Comparison of ENCODE assay signal across 18 cellular contexts in the genomic region with DNA sequence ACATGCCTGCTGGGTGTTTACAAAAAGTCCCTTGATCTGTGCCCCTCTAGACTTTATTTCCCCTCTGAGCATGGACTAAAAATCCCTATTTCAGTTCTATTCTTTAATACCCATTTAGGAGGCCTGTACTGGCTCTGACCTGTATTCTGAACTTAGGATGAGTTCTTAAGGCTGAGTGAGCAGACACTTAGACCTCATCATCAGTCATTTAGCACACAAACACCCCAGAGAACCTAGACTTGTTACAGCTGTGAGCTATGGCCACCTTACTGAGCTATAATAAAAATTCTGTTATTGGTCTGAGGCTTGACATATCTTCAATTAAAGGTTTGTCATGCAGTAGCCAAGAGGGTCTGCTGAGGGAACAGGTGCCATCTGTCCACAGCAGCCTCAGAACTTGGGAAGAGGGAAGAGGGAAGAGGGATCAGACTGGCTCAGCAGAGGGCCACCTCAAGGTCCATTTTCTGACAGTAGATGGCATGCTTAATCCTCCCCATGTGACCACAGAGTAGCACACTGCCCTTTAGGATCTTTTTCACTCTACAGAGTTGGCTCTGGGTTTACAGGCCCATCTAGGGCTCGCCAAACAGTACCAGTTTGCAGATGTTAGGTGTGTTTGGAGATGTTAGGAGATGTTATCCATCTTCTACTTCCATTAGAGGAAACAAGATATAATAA. TPM values are rescaled to one million over a fixed set of nuclear protein-coding genes. Genes with fewer than 3 reads are reported as not detected.
A peak's percentile ranks its signal among the peaks of the same experiment; 100 is the strongest.
DNase-seq lines count a peak whose midpoint lies in the region; ATAC-seq and TF ChIP-seq lines count a peak whose summit lies in the region.
"Had no signal": no experiment of that assay in that cellular context is flagged by ENCODE, and none has a peak within 500 bp of the region (broad histone marks: within the 10 kb centered on the region; RNA-seq: fewer than 3 reads in every experiment).

No MANE protein-coding gene starts in this region.

- H3K4me3 Mint-ChIP-seq in WTC11 (no peak overlapping the region), memory B cell (no peak overlapping the region)
- H3K4me3 Mint-ChIP-seq: H9 had no signal

- H3K9me3 Mint-ChIP-seq in WTC11 (no peaks in the 10 kb centered on the region), memory B cell (no peaks in the 10 kb centered on the region)
- H3K9me3 Mint-ChIP-seq: H9 had no signal

- H3K27ac Mint-ChIP-seq in WTC11: no peak overlapping the region
- H3K27ac Mint-ChIP-seq in memory B cell: peak overlapping the region; percentile 52
- H3K27ac Mint-ChIP-seq: H9 had no signal

- H3K9me3 ChIP-seq in left ventricle myocardium inferior (replicated peaks) (no peaks in the 10 kb centered on the region), tibial artery (no peaks in the 10 kb centered on the region), adrenal gland (replicated peaks in 1 of 3) (no peaks in the 10 kb centered on the region)
- H3K9me3 ChIP-seq: BE2C, mucosa of descending colon had no signal

- H3K4me1 Mint-ChIP-seq in WTC11 (no peaks in the 10 kb centered on the region), memory B cell (peaks cover 26% of the 10 kb centered on the region)

- ATAC-seq in Right ventricle myocardium superior (ENCODE audit: poor library complexity): peak; percentile 13
- ATAC-seq in WTC11: peak; percentile 50; the same call in 1 of the 2 replicates
- ATAC-seq in memory B cell (ENCODE audit: low read depth): no peak
- ATAC-seq in HG03045 (IDR thresholded peaks at IDR 0.05; ENCODE audit: unreplicated experiment): no peak
- ATAC-seq: SK-N-SH treated with all-trans-retinoic acid at 6 μM for 48 hours had no signal

- POLR2A ChIA-PET in WTC11 (lab: Charles Lee): no interaction called here

- H3K4me3 ChIP-seq in left ventricle myocardium inferior (no peak overlapping the region), tibial artery (no peak overlapping the region), adrenal gland (no peak overlapping the region)
- H3K4me3 ChIP-seq: mucosa of descending colon had no signal

- H3K36me3 ChIP-seq in left ventricle myocardium inferior (peaks cover 15% of the 10 kb centered on the region), tibial artery (peaks cover 11 to 19% (median 17%) of the 10 kb centered on the region in 3 donors), adrenal gland (replicated peaks in 1 of 2) (peaks cover 0 to 13% of the 10 kb centered on the region in 2 donors)
- H3K36me3 ChIP-seq: BE2C had no signal

- H3K4me1 ChIP-seq in left ventricle myocardium inferior (peaks cover 35% of the 10 kb centered on the region), tibial artery (peaks cover 0 to 62% (median 33%) of the 10 kb centered on the region in 4 donors), adrenal gland (replicated peaks in 1 of 2) (peaks cover 0 to 11% of the 10 kb centered on the region in 2 donors)
- H3K4me1 ChIP-seq: BE2C, parathyroid adenoma had no signal

- H3K36me3 Mint-ChIP-seq in WTC11: no peaks in the 10 kb centered on the region
- H3K36me3 Mint-ChIP-seq in memory B cell: peaks cover 8% of the 10 kb centered on the region

- CTCF ChIA-PET in WTC11 (lab: Charles Lee): interaction anchor here (0.5 to 12.9 kb wide), 3 partner anchors 9 to 224 kb away, joined by 3 to 403 read pairs (median 4); a partner anchor contains a TSS

- WGBS in adrenal gland, 4 donors: 82 to 100% (median 92%) methylated on average over 1 of the region's 1 CpG

- no peaks in the 10 kb centered on the region for H3K27me3 Mint-ChIP-seq in WTC11 (ENCODE audit: low read depth)
- no peaks in the 10 kb centered on the region for H3K27me3 Mint-ChIP-seq in memory B cell

- TF ChIP-seq POLR2A in adrenal gland (IDR thresholded peaks at IDR 0.05): no peak

- intact Hi-C loops in Right ventricle myocardium superior (cut with DNase I): no loop called here
- intact Hi-C loops in left ventricle myocardium inferior (cut with micrococcal nuclease): loop anchor here (10.0 kb wide), 1 partner anchor 110 kb away; no protein-coding TSS in a partner anchor
- intact Hi-C loops in tibial artery (cut with DNase I; ENCODE audit: low total_unique reads): no loop called here
- intact Hi-C loops in adrenal gland (cut with DNase I): no loop called here

- no peaks in the 10 kb centered on the region for H3K27me3 ChIP-seq in left ventricle myocardium inferior (ENCODE audit: low read depth)
- H3K27me3 ChIP-seq in tibial artery: no peaks in the 10 kb centered on the region
- H3K27me3 ChIP-seq in adrenal gland: no peaks in the 10 kb centered on the region
- H3K27me3 ChIP-seq: BE2C had no signal

- H3K27ac ChIP-seq in left ventricle myocardium inferior (replicated peaks) (no peak overlapping the region), tibial artery (peak overlapping the region; percentile 17 to 18), adrenal gland (no peak overlapping the region)
- H3K27ac ChIP-seq: parathyroid adenoma, VCaP had no signal

- TF ChIP-seq CTCF in left ventricle myocardium inferior (IDR thresholded peaks at IDR 0.05; ENCODE audit: borderline replicate concordance): no peak
- TF ChIP-seq CTCF in WTC11 (IDR thresholded peaks at IDR 0.05): no peak
- TF ChIP-seq CTCF in tibial artery (IDR thresholded peaks at IDR 0.05): no peak
- no peak for TF ChIP-seq CTCF in adrenal gland (IDR thresholded peaks at IDR 0.05)

- no peak for DNase-seq in Right ventricle myocardium superior
- DNase-seq in left ventricle myocardium inferior: no peak
- no peak for DNase-seq in WTC11 (ENCODE audit: low spot score)
- DNase-seq in memory B cell (ENCODE audit: low spot score in 2 of 2): no peak
- DNase-seq in tibial artery: no peak
- no peak for DNase-seq in adrenal gland
- no peak for DNase-seq in SK-N-DZ (ENCODE audit: low spot score)
- DNase-seq: BE2C, caudate nucleus, DMS53, H9, mucosa of descending colon, NCI-H187, trophoblast cell had no signal

TF ChIP-seq in WTC11, 78 proteins besides CTCF, POLR2A, EP300 and RAD21:
- TF ChIP-seq, protein P1, sequence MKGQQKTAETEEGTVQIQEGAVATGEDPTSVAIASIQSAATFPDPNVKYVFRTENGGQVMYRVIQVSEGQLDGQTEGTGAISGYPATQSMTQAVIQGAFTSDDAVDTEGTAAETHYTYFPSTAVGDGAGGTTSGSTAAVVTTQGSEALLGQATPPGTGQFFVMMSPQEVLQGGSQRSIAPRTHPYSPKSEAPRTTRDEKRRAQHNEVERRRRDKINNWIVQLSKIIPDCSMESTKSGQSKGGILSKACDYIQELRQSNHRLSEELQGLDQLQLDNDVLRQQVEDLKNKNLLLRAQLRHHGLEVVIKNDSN (CRISPR knock-in tag; IDR thresholded peaks at IDR 0.05): 0 out of 2 replicates have a peak, but pooled peaks have one; percentile 27
- no peak for TF ChIP-seq ELF4 (CRISPR knock-in tag; IDR thresholded peaks at IDR 0.05; ENCODE audit: low read depth)
TF ChIP-seq in WTC11: peak in this region for 1.

RNA-seq across cellular contexts. Expression of a gene that starts 30.2 kb away (rescaled TPM):
- total RNA-seq in Right ventricle myocardium superior (29.5 TPM), left ventricle myocardium inferior (28.5 TPM), WTC11 (2021) (84.8 to 90.6 TPM (median 88.8 TPM) in 3 replicates), adrenal gland (10 to 100 TPM; 36.3 to 78.8 (median 58.8) TPM)
- 10 to 100 TPM in 1 of 3 donors, 1 to 10 TPM in 2; 7.2 to 85.6 (median 7.3) TPM for polyA plus RNA-seq in adrenal gland
- 207 and 257 TPM in 2 replicates for polyA plus RNA-seq in SK-N-DZ (2014; cell fraction: cytosol; rRNA removed)
- polyA plus RNA-seq in SK-N-DZ (2014; cell fraction: nucleus; rRNA removed): 116 and 139 TPM in 2 replicates

Comparison
In these comparisons a context has a peak if more than half of its experiments do, and no peak if none do; other contexts are left out.
1. ATAC-seq: peak in Right ventricle myocardium superior (single experiment) and WTC11 (single experiment); none in memory B cell (single experiment) and HG03045 (single experiment).
2. H3K27ac ChIP-seq: peak in tibial artery (2 of 2); none in left ventricle myocardium inferior (single experiment) and adrenal gland (0 of 5).